22 cellular contexts compared by ENCODE assay signal in the genomic region with DNA sequence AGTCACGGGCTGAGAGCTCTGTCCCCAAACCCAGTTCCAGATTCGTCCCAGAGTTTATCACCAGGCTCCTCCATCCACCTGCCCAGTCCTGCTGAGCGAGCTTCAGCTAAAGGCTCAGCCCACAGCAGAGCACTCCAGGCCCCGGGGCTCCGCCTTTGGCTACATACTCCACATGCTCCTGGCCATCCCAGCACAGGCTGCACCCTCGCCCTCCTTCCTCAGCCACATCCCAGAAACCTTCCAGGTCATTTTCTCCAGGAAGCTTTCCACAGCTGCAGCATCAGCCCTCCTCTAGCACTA. TPM values are rescaled to one million over a fixed set of nuclear protein-coding genes. Genes with fewer than 3 reads are reported as not detected.
DNase-seq lines count a peak whose midpoint lies in the region; ATAC-seq and TF ChIP-seq lines count a peak whose summit lies in the region.
"Had no signal": no experiment of that assay in that cellular context is flagged by ENCODE, and none has a peak within 500 bp of the region (broad histone marks: within the 10 kb centered on the region; RNA-seq: fewer than 3 reads in every experiment).

No MANE protein-coding gene starts in this region.

- H3K27me3 ChIP-seq in HUES64 (ENCODE audit: insufficient read depth, low read length) (no peaks in the 10 kb centered on the region), endodermal cell (ENCODE audit: control insufficient read depth, insufficient read depth, low read length, poor library complexity, severe bottlenecking) (no peaks in the 10 kb centered on the region), spleen (replicated peaks in 1 of 7) (no peaks in the 10 kb centered on the region)

- no peak for TF ChIP-seq POLR2A in spleen (IDR thresholded peaks at IDR 0.05)

- H3K9me3 ChIP-seq in HUES64 (ENCODE audit: insufficient read depth, low read depth, low read length) (no peaks in the 10 kb centered on the region), endodermal cell (ENCODE audit: control insufficient read depth, low read length) (no peaks in the 10 kb centered on the region), spleen (no peaks in the 10 kb centered on the region)
- H3K9me3 ChIP-seq: SK-N-SH had no signal

- intact Hi-C loops in spleen (cut with DNase I; ENCODE audit: low total_unique reads), result no loop called here

- H3K4me1 ChIP-seq in HUES64 (ENCODE audit: insufficient read depth, low read length) (no peaks in the 10 kb centered on the region), endodermal cell (ENCODE audit: control insufficient read depth, insufficient read depth, low read length) (peaks cover 6% of the 10 kb centered on the region), spleen (peaks cover 9 to 32% (median 20%) of the 10 kb centered on the region in 6 donors)

- H3K4me1 Mint-ChIP-seq in activated T-cell treated with anti-CD3 and anti-CD28 coated beads, Interleukin-2, amount 50 U/mL, for 72 hours (ENCODE audit: low read depth), result peaks cover 18% of the 10 kb centered on the region
- H3K4me1 Mint-ChIP-seq in activated T-cell treated with anti-CD3 and anti-CD28 coated beads, Interleukin-2, amount 50 U/mL, for 4 hours (ENCODE audit: low read depth), result peaks cover 15% of the 10 kb centered on the region
- H3K4me1 Mint-ChIP-seq in endodermal cell, result peaks cover 8% of the 10 kb centered on the region

- H3K9me3 Mint-ChIP-seq in activated T-cell treated with anti-CD3 and anti-CD28 coated beads, Interleukin-2, amount 50 U/mL, for 72 hours, result no peaks in the 10 kb centered on the region
- no peaks in the 10 kb centered on the region for H3K9me3 Mint-ChIP-seq in activated T-cell treated with anti-CD3 and anti-CD28 coated beads, Interleukin-2, amount 50 U/mL, for 4 hours
- H3K9me3 Mint-ChIP-seq in endodermal cell, result no peaks in the 10 kb centered on the region
- H3K9me3 Mint-ChIP-seq: GM23338 had no signal

- DNase-seq in activated T-cell treated with anti-CD3 and anti-CD28 coated beads, Interleukin-2, amount 50 U/mL, for 72 hours, result no peak
- DNase-seq in activated T-cell treated with anti-CD3 and anti-CD28 coated beads, Interleukin-2, amount 50 U/mL, for 4 hours, result no peak
- peak; percentile 45 for DNase-seq in endodermal cell
- DNase-seq in spleen, result peak; percentile 74
- DNase-seq in activated CD4-positive, alpha-beta T cell treated with anti-CD3 and anti-CD28 coated beads, Interleukin-2, amount 50 U/mL, for 1 hour, result no peak
- DNase-seq: Calu3, DMS79, MM.1S, NCI-H1105 treated with DMSO at 0.1 percent for 48 hours, NCI-H187 treated with DMSO at 0.1 percent for 48 hours, NCI-H2171, NCI-H446 treated with DMSO at 0.1 percent for 48 hours, NCI-H748 treated with DMSO at 0.1 percent for 48 hours, Right ventricle myocardium superior, SK-N-SH had no signal

- no peak for ATAC-seq in activated T-cell treated with anti-CD3 and anti-CD28 coated beads, Interleukin-2, amount 50 U/mL, for 72 hours (replicated peaks in 1 of 2)
- no peak for ATAC-seq in activated T-cell treated with anti-CD3 and anti-CD28 coated beads, Interleukin-2, amount 50 U/mL, for 4 hours
- ATAC-seq in GM21360 (IDR thresholded peaks at IDR 0.05; ENCODE audit: unreplicated experiment) (no peak), GM21526 (IDR thresholded peaks at IDR 0.05; ENCODE audit: low FRiP score, unreplicated experiment) (no peak)
- ATAC-seq: GM23338 had no signal

- H3K4me3 ChIP-seq in HUES64 (ENCODE audit: low read length) (no peak overlapping the region), endodermal cell (ENCODE audit: low read length) (no peak overlapping the region), spleen (no peak overlapping the region)
- H3K4me3 ChIP-seq: GM23338 had no signal

- H3K27ac Mint-ChIP-seq in activated T-cell treated with anti-CD3 and anti-CD28 coated beads, Interleukin-2, amount 50 U/mL, for 72 hours, result peak overlapping the region; percentile 0
- H3K27ac Mint-ChIP-seq in endodermal cell, result no peak overlapping the region
- H3K27ac Mint-ChIP-seq: GM23338 had no signal

- 78% methylated on average over 6 of the region's 6 CpGs for WGBS in HUES64
- WGBS in endodermal cell (ENCODE audit: insufficient coverage in 1 of 2, insufficient read length in 1 of 2), 2 experiments, result 89 to 90% methylated on average over 3 to 6 of the region's 6 CpGs
- WGBS in spleen, 5 donors, result 92 to 96% (median 94%) methylated on average over 5 to 6 of the region's 6 CpGs

- H3K9ac ChIP-seq in HUES64 (ENCODE audit: low read depth, low read length) (peak overlapping the region; percentile 21; the same call in 1 of the 2 replicates), endodermal cell (ENCODE audit: extremely low read depth, low read length, poor library complexity, severe bottlenecking) (no peak overlapping the region)
- H3K9ac ChIP-seq: KMS-11, SK-N-SH had no signal

- H3K36me3 Mint-ChIP-seq in activated T-cell treated with anti-CD3 and anti-CD28 coated beads, Interleukin-2, amount 50 U/mL, for 72 hours (ENCODE audit: insufficient read depth in 2 of 2), result peaks cover 7 to 17% of the 10 kb centered on the region in 2 donors
- H3K36me3 Mint-ChIP-seq in activated T-cell treated with anti-CD3 and anti-CD28 coated beads, Interleukin-2, amount 50 U/mL, for 4 hours (ENCODE audit: insufficient read depth), result peaks cover 30% of the 10 kb centered on the region
- H3K36me3 Mint-ChIP-seq in endodermal cell (ENCODE audit: low read depth), result peaks cover 36% of the 10 kb centered on the region

- peaks cover 25% of the 10 kb centered on the region; the same call in 1 of the 2 replicates for H3K36me3 ChIP-seq in HUES64 (ENCODE audit: insufficient read depth, low read length)
- peaks cover 34% of the 10 kb centered on the region for H3K36me3 ChIP-seq in endodermal cell (ENCODE audit: control insufficient read depth, insufficient read depth, low read length)
- peaks cover 0 to 85% (median 61%) of the 10 kb centered on the region in 6 donors for H3K36me3 ChIP-seq in spleen

- TF ChIP-seq CTCF in endodermal cell (conservative IDR thresholded peaks at IDR 0.05), result no peak
- no peak for TF ChIP-seq CTCF in spleen (IDR thresholded peaks at IDR 0.05 in 8 of 11, conservative IDR thresholded peaks at IDR 0.05 in 3 of 11)

- H3K4me3 Mint-ChIP-seq in activated T-cell treated with anti-CD3 and anti-CD28 coated beads, Interleukin-2, amount 50 U/mL, for 72 hours, result no peak overlapping the region
- no peak overlapping the region for H3K4me3 Mint-ChIP-seq in activated T-cell treated with anti-CD3 and anti-CD28 coated beads, Interleukin-2, amount 50 U/mL, for 4 hours
- H3K4me3 Mint-ChIP-seq in endodermal cell, result no peak overlapping the region

- H3K27ac ChIP-seq in HUES64 (ENCODE audit: low read depth, low read length), result no peak overlapping the region
- H3K27ac ChIP-seq in endodermal cell (ENCODE audit: low read depth, low read length), result no peak overlapping the region
- H3K27ac ChIP-seq in spleen, result no peak overlapping the region
- H3K27ac ChIP-seq: HL-60, KMS-11 had no signal

- no peaks in the 10 kb centered on the region for H3K27me3 Mint-ChIP-seq in activated T-cell treated with anti-CD3 and anti-CD28 coated beads, Interleukin-2, amount 50 U/mL, for 72 hours (ENCODE audit: low read depth)
- H3K27me3 Mint-ChIP-seq in activated T-cell treated with anti-CD3 and anti-CD28 coated beads, Interleukin-2, amount 50 U/mL, for 4 hours (ENCODE audit: low read depth), result no peaks in the 10 kb centered on the region
- no peaks in the 10 kb centered on the region for H3K27me3 Mint-ChIP-seq in endodermal cell (ENCODE audit: insufficient read depth)

RNA-seq across cellular contexts. Expression of gene CD2BP2, which starts 4.7 kb away (rescaled TPM):
- 10 to 100 TPM; 61.9 to 63.5 TPM for total RNA-seq in activated T-cell treated with anti-CD3 and anti-CD28 coated beads, Interleukin-2, amount 50 U/mL, for 72 hours
- total RNA-seq in activated T-cell treated with anti-CD3 and anti-CD28 coated beads, Interleukin-2, amount 50 U/mL, for 4 hours, result 10 to 100 TPM; 95.2 to 97.2 (median 96.8) TPM
- polyA plus RNA-seq in HUES64 (2013, experiment 1 of 2), result 34.4 TPM
- polyA plus RNA-seq in HUES64 (2013, experiment 2 of 2), result 28.2 TPM
- 10 to 100 TPM; 75.4 to 76.0 TPM for total RNA-seq in endodermal cell
- 39.8 TPM for polyA plus RNA-seq in endodermal cell (2013, experiment 1 of 2)
- polyA plus RNA-seq in endodermal cell (2013, experiment 2 of 2), result 35.9 TPM
- total RNA-seq in spleen, result 10 to 100 TPM; 33.9 to 60.0 (median 55.8) TPM
- 10 to 100 TPM; 27.8 to 42.9 (median 42.9) TPM for polyA plus RNA-seq in spleen

RNA-seq across cellular contexts. Expression of gene TBC1D10B, which starts 10.5 kb away (rescaled TPM):
- total RNA-seq in activated T-cell treated with anti-CD3 and anti-CD28 coated beads, Interleukin-2, amount 50 U/mL, for 72 hours, result 10 to 100 TPM; 48.0 to 50.7 TPM
- total RNA-seq in activated T-cell treated with anti-CD3 and anti-CD28 coated beads, Interleukin-2, amount 50 U/mL, for 4 hours, result 10 to 100 TPM; 48.2 to 52.5 (median 49.6) TPM
- 19.3 TPM for polyA plus RNA-seq in HUES64 (2013, experiment 1 of 2)
- polyA plus RNA-seq in HUES64 (2013, experiment 2 of 2), result 19.7 TPM
- total RNA-seq in endodermal cell (10 to 100 TPM; 30.7 to 36.3 TPM), spleen (10 to 100 TPM; 32.5 to 50.4 (median 45.8) TPM)
- 32.4 TPM for polyA plus RNA-seq in endodermal cell (2013, experiment 1 of 2)
- 27.8 TPM for polyA plus RNA-seq in endodermal cell (2013, experiment 2 of 2)
- 10 to 100 TPM; 17.3 to 33.3 (median 22.5) TPM for polyA plus RNA-seq in spleen

RNA-seq across cellular contexts. Expression of gene MYL11, which starts 14.8 kb away (rescaled TPM):
- total RNA-seq in activated T-cell treated with anti-CD3 and anti-CD28 coated beads, Interleukin-2, amount 50 U/mL, for 72 hours, result 1 to 10 TPM in 1 of 2 donors, not detected in 1; 2.0 TPM
- total RNA-seq in activated T-cell treated with anti-CD3 and anti-CD28 coated beads, Interleukin-2, amount 50 U/mL, for 4 hours, result under 1 TPM in 1 of 3 donors, not detected in 2; 0.76 TPM
- polyA plus RNA-seq in HUES64 (2013, experiment 1 of 2), result 1.2 TPM
- 3.0 TPM for polyA plus RNA-seq in HUES64 (2013, experiment 2 of 2)
- total RNA-seq in endodermal cell (1 to 10 TPM in 1 of 2 donors, not detected in 1; 1.2 TPM), spleen (1 to 10 TPM in 1 of 7 donors, not detected in 6; 1.4 TPM)
- polyA plus RNA-seq in endodermal cell (2013, experiment 1 of 2), result 0.64 TPM
- polyA plus RNA-seq in endodermal cell (2013, experiment 2 of 2), result 0.62 TPM
- 1 to 10 TPM; 2.7 to 4.3 (median 2.8) TPM for polyA plus RNA-seq in spleen
- total RNA-seq: A172, Calu3, GM23338, Right ventricle myocardium superior had no signal

RNA-seq across cellular contexts. Expression of gene SEPTIN1, which starts 22.5 kb away (rescaled TPM):
- total RNA-seq in activated T-cell treated with anti-CD3 and anti-CD28 coated beads, Interleukin-2, amount 50 U/mL, for 72 hours, result 100 to 1,000 TPM; 223 to 233 TPM
- total RNA-seq in activated T-cell treated with anti-CD3 and anti-CD28 coated beads, Interleukin-2, amount 50 U/mL, for 4 hours, result 100 to 1,000 TPM; 133 to 164 (median 152) TPM
- polyA plus RNA-seq in HUES64 (2013, experiment 1 of 2), result 0.65 TPM
- polyA plus RNA-seq in HUES64 (2013, experiment 2 of 2), result 2.0 TPM
- total RNA-seq in endodermal cell (1 to 10 TPM; 1.1 to 2.3 TPM), spleen (100 to 1,000 TPM in 1 of 7 donors, 10 to 100 TPM in 6; 38.5 to 105 (median 72.4) TPM)
- 3.3 TPM for polyA plus RNA-seq in endodermal cell (2013, experiment 1 of 2)
- polyA plus RNA-seq in endodermal cell (2013, experiment 2 of 2), result 2.0 TPM
- 100 to 1,000 TPM; 154 to 199 (median 179) TPM for polyA plus RNA-seq in spleen
- total RNA-seq: A172 had no signal

RNA-seq across cellular contexts. Expression of gene ZNF48, which starts 35.4 kb away (rescaled TPM):
- total RNA-seq in activated T-cell treated with anti-CD3 and anti-CD28 coated beads, Interleukin-2, amount 50 U/mL, for 72 hours, result 10 to 100 TPM; 10.5 to 13.1 TPM
- total RNA-seq in activated T-cell treated with anti-CD3 and anti-CD28 coated beads, Interleukin-2, amount 50 U/mL, for 4 hours, result 10 to 100 TPM; 18.0 to 19.2 (median 18.1) TPM
- 40.2 TPM for polyA plus RNA-seq in HUES64 (2013, experiment 1 of 2)
- polyA plus RNA-seq in HUES64 (2013, experiment 2 of 2), result 36.1 TPM
- total RNA-seq in endodermal cell, result 10 to 100 TPM; 40.1 to 58.4 TPM
- polyA plus RNA-seq in endodermal cell (2013, experiment 1 of 2), result 66.8 TPM
- 70.0 TPM for polyA plus RNA-seq in endodermal cell (2013, experiment 2 of 2)
- total RNA-seq in spleen, result 10 to 100 TPM in 3 of 7 donors, 1 to 10 TPM in 4; 7.1 to 10.4 (median 9.5) TPM
- polyA plus RNA-seq in spleen, result 1 to 10 TPM; 2.7 to 5.7 (median 3.5) TPM

Comparison
In these comparisons a context has a peak if more than half of its experiments do, and no peak if none do; other contexts are left out.
1. DNase-seq: peak in endodermal cell (single experiment) and spleen (single experiment); none in activated T-cell treated with anti-CD3 and anti-CD28 coated beads, Interleukin-2, amount 50 U/mL, for 72 hours (0 of 2), activated T-cell treated with anti-CD3 and anti-CD28 coated beads, Interleukin-2, amount 50 U/mL, for 4 hours (single experiment) and activated CD4-positive, alpha-beta T cell treated with anti-CD3 and anti-CD28 coated beads, Interleukin-2, amount 50 U/mL, for 1 hour (single experiment).